Comparison of ENCODE assay signal across 29 cellular contexts in the genomic region with DNA sequence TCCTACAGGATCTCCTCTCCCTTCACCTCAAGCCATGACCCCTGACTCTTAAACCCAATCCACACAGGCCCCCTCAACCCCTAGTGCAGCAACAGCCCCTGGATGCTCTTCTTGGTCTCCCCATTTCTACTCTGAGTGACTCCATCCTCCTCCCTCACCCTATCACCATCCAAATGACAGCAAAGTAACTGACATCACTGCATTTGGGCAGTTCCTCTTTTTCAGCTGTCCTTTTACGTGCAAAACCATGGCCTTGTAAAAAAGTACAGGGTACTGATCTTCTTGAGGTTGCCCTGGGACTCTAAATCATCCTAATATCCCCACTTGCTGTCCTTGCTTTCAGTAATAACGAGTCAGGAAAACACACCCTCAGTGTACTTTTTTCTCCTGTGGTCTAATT.
"Had no signal": no experiment of that assay in that cellular context is flagged by ENCODE, and none has a peak within 500 bp of the region (broad histone marks: within the 10 kb centered on the region; RNA-seq: fewer than 3 reads in every experiment).

No MANE protein-coding gene starts in this region.

- H3K27ac ChIP-seq: colonic mucosa, epithelial cell of prostate, foreskin keratinocyte, gastroesophageal sphincter, heart left ventricle, hepatocyte, left lung, parathyroid adenoma, right lobe of liver, testis, tibial artery had no signal

- ATAC-seq: esophagus mucosa; foreskin keratinocyte; gastroesophageal sphincter; heart left ventricle; left cardiac atrium; left lung; mucosa of descending colon; natural killer cell treated with Interleukin-12 subunit alpha and Interleukin-12 subunit beta and Interleukin-15 and Interleukin-18, amount 100 ng/mL, for 72 hours; right lobe of liver; stimulated activated naive B cell treated with anti-CD40 and anti-IgM and Interleukin-4, amounts not matched to agents 10 μg/mL and 1 μg/mL and 100 μg/mL, for 72 hours had no signal

- H3K9me3 ChIP-seq: colonic mucosa, gastroesophageal sphincter, left lung, mucosa of descending colon, right lobe of liver, testis, tibial artery had no signal

- DNase-seq: colonic mucosa; effector CD8-positive, alpha-beta T cell; endodermal cell; foreskin keratinocyte; heart left ventricle; left cardiac atrium; left lung; mesenchymal stem cell; mucosa of descending colon; naive B cell; right lobe of liver; small intestine; stimulated activated CD4-positive, alpha-beta T cell treated with anti-CD3 and anti-CD28 coated beads, Interleukin-15, amount 100 ng/mL, for 24 hours; stimulated activated CD4-positive, alpha-beta T cell treated with anti-CD3 and anti-CD28 coated beads, Interleukin-2, amount 100 ng/mL, for 48 hours; stimulated activated naive B cell treated with anti-CD40 and anti-IgM and Interleukin-4, amounts not matched to agents 10 μg/mL and 1 μg/mL and 100 μg/mL, for 72 hours; substantia nigra; testis; tibial artery had no signal

- H3K9me3 Mint-ChIP-seq: dendritic cell treated with granulocyte-macrophage colony-stimulating factor and Interleukin-4, amounts not matched to agents 40 ng/mL and 50 ng/mL, for 4 days; endodermal cell; type B pancreatic cell had no signal

- H3K27ac Mint-ChIP-seq: dendritic cell treated with granulocyte-macrophage colony-stimulating factor and Interleukin-4, amounts not matched to agents 40 ng/mL and 50 ng/mL, for 4 days; endodermal cell; mesothelial cell of epicardium; naive B cell; natural killer cell treated with Interleukin-12 subunit alpha and Interleukin-12 subunit beta and Interleukin-15 and Interleukin-18, amount 100 ng/mL, for 72 hours; progenitor cell of endocrine pancreas; stimulated activated naive B cell treated with anti-CD40 and anti-IgM and Interleukin-4, amounts not matched to agents 10 μg/mL and 1 μg/mL and 100 μg/mL, for 72 hours; type B pancreatic cell had no signal

- H3K4me3 ChIP-seq: colonic mucosa, gastroesophageal sphincter, heart left ventricle, hepatocyte, left lung, mucosa of descending colon, right lobe of liver, testis, tibial artery had no signal

- H3K36me3 Mint-ChIP-seq: mesothelial cell of epicardium; naive B cell; natural killer cell treated with Interleukin-12 subunit alpha and Interleukin-12 subunit beta and Interleukin-15 and Interleukin-18, amount 100 ng/mL, for 72 hours; stimulated activated naive B cell treated with anti-CD40 and anti-IgM and Interleukin-4, amounts not matched to agents 10 μg/mL and 1 μg/mL and 100 μg/mL, for 72 hours; type B pancreatic cell had no signal

- H3K27me3 ChIP-seq: colonic mucosa, foreskin keratinocyte, gastroesophageal sphincter, hepatocyte, left lung, right lobe of liver, testis, tibial artery had no signal

- H3K27me3 Mint-ChIP-seq: dendritic cell treated with granulocyte-macrophage colony-stimulating factor and Interleukin-4, amounts not matched to agents 40 ng/mL and 50 ng/mL, for 4 days; progenitor cell of endocrine pancreas had no signal

- H3K4me3 Mint-ChIP-seq: dendritic cell treated with granulocyte-macrophage colony-stimulating factor and Interleukin-4, amounts not matched to agents 40 ng/mL and 50 ng/mL, for 4 days; endodermal cell; mesothelial cell of epicardium; naive B cell; natural killer cell treated with Interleukin-12 subunit alpha and Interleukin-12 subunit beta and Interleukin-15 and Interleukin-18, amount 100 ng/mL, for 72 hours; neural crest cell; stimulated activated naive B cell treated with anti-CD40 and anti-IgM and Interleukin-4, amounts not matched to agents 10 μg/mL and 1 μg/mL and 100 μg/mL, for 72 hours; type B pancreatic cell had no signal

- H3K4me1 Mint-ChIP-seq: endodermal cell; mesothelial cell of epicardium; naive B cell; neural crest cell; stimulated activated naive B cell treated with anti-CD40 and anti-IgM and Interleukin-4, amounts not matched to agents 10 μg/mL and 1 μg/mL and 100 μg/mL, for 72 hours had no signal

- H3K4me1 ChIP-seq: colonic mucosa, foreskin keratinocyte, gastroesophageal sphincter, heart left ventricle, left lung, parathyroid adenoma, right lobe of liver, testis, tibial artery had no signal

- H3K36me3 ChIP-seq: colonic mucosa, gastroesophageal sphincter, heart left ventricle, left lung, right lobe of liver, tibial artery had no signal
